In genomic region chr9:127422787-127423186, GRCh38 we compare ENCODE assay signal across 10 cellular contexts. TPM values are rescaled to one million over a fixed set of nuclear protein-coding genes. Genes with fewer than 3 reads are reported as not detected.
DNase-seq lines count a peak whose midpoint lies in the region; ATAC-seq, FAIRE-seq and TF ChIP-seq lines count a peak whose summit lies in the region.
"Had no signal": no experiment of that assay in that cellular context is flagged by ENCODE, and none has a peak within 500 bp of the region (broad histone marks: within the 10 kb centered on the region; RNA-seq: fewer than 3 reads in every experiment).

No MANE protein-coding gene starts in this region.

- no peak for FAIRE-seq in small intestine (lab: Jason Lieb, UNC)
- FAIRE-seq: D721Med had no signal

- H3K9me3 ChIP-seq in adipocyte (ENCODE audit: control insufficient read depth, low read length), result no peaks in the 10 kb centered on the region
- H3K9me3 ChIP-seq in right lobe of liver, result no peaks in the 10 kb centered on the region
- no peaks in the 10 kb centered on the region for H3K9me3 ChIP-seq in tibial nerve
- H3K9me3 ChIP-seq in small intestine (ENCODE audit: control insufficient read depth, low read depth), result no peaks in the 10 kb centered on the region
- no peaks in the 10 kb centered on the region for H3K9me3 ChIP-seq in body of pancreas

- H3K36me3 Mint-ChIP-seq in activated naive CD4-positive, alpha-beta T cell treated with anti-CD3 and anti-CD28 coated beads for 36 hours (ENCODE audit: low read depth), result peaks cover 13% of the 10 kb centered on the region

- H3K4me3 Mint-ChIP-seq in activated naive CD4-positive, alpha-beta T cell treated with anti-CD3 and anti-CD28 coated beads for 36 hours, result peak overlapping the region; percentile 98

- TF ChIP-seq CTCF in right lobe of liver (IDR thresholded peaks at IDR 0.05), result no peak
- no peak for TF ChIP-seq CTCF in tibial nerve (IDR thresholded peaks at IDR 0.05)
- TF ChIP-seq CTCF in body of pancreas (IDR thresholded peaks at IDR 0.05), result no peak

- H3K9ac ChIP-seq in adipocyte (ENCODE audit: low read length), result peak overlapping the region; percentile 98

- H3K36me3 ChIP-seq in adipocyte (ENCODE audit: control insufficient read depth, insufficient read depth, low read length, severe bottlenecking) (no peaks in the 10 kb centered on the region), right lobe of liver (no peaks in the 10 kb centered on the region), tibial nerve (peaks cover 0 to 13% (median 0%) of the 10 kb centered on the region in 3 donors), small intestine (ENCODE audit: control insufficient read depth in 2 of 2, insufficient read depth in 2 of 2, low read length in 2 of 2) (no peaks in the 10 kb centered on the region), body of pancreas (replicated peaks in 1 of 2; ENCODE audit: insufficient read depth in 1 of 2, low read depth in 2 of 2) (no peaks in the 10 kb centered on the region)

- peaks cover 10% of the 10 kb centered on the region for H3K27me3 ChIP-seq in adipocyte (replicated peaks; ENCODE audit: control insufficient read depth, insufficient read depth, low read length)
- no peaks in the 10 kb centered on the region for H3K27me3 ChIP-seq in right lobe of liver
- no peaks in the 10 kb centered on the region for H3K27me3 ChIP-seq in tibial nerve
- no peaks in the 10 kb centered on the region for H3K27me3 ChIP-seq in small intestine (ENCODE audit: control insufficient read depth in 2 of 2, insufficient read depth in 2 of 2, low read length in 2 of 2)
- no peaks in the 10 kb centered on the region for H3K27me3 ChIP-seq in body of pancreas

- H3K27ac Mint-ChIP-seq in activated naive CD4-positive, alpha-beta T cell treated with anti-CD3 and anti-CD28 coated beads for 36 hours, result no peak overlapping the region

- intact Hi-C loops in activated naive CD4-positive, alpha-beta T cell treated with anti-CD3 and anti-CD28 coated beads for 36 hours (cut with micrococcal nuclease), result no loop called here
- intact Hi-C loops in right lobe of liver (cut with DNase I) (no loop called here), body of pancreas (cut with DNase I) (no loop called here)

- no peaks in the 10 kb centered on the region for H3K9me3 Mint-ChIP-seq in activated naive CD4-positive, alpha-beta T cell treated with anti-CD3 and anti-CD28 coated beads for 36 hours

- H3K4me1 Mint-ChIP-seq in activated naive CD4-positive, alpha-beta T cell treated with anti-CD3 and anti-CD28 coated beads for 36 hours (ENCODE audit: low read depth), result peaks cover 41% of the 10 kb centered on the region

- CTCF ChIA-PET in activated naive CD4-positive, alpha-beta T cell treated with anti-CD3 and anti-CD28 coated beads for 36 hours (lab: Charles Lee), result no interaction called here

- TF ChIP-seq EP300 in tibial nerve (IDR thresholded peaks at IDR 0.05), result no peak

- DNase-seq in activated naive CD4-positive, alpha-beta T cell treated with anti-CD3 and anti-CD28 coated beads for 36 hours, result no peak
- no peak for DNase-seq in activated naive CD4-positive, alpha-beta T cell treated with Interleukin-2 at 50 U/mL for 16 hours
- DNase-seq in adipocyte (ENCODE audit: low read depth), result no peak
- no peak for DNase-seq in right lobe of liver
- DNase-seq in tibial nerve (ENCODE audit: low spot score in 2 of 2), result no peak
- DNase-seq in small intestine, result no peak
- DNase-seq in OCI-M1 (lab: John Stamatoyannopoulos, UW), result no peak
- no peak for DNase-seq in body of pancreas
- DNase-seq: NCI-H446 had no signal

- H3K27me3 Mint-ChIP-seq in activated naive CD4-positive, alpha-beta T cell treated with anti-CD3 and anti-CD28 coated beads for 36 hours (ENCODE audit: low read depth), result no peaks in the 10 kb centered on the region

- 53% methylated on average over 6 of the region's 6 CpGs for WGBS in right lobe of liver (ENCODE audit: insufficient coverage, low coverage, low lambda C conversion rate, missing lambda C conversion rate)
- 53 to 59% methylated on average over 6 of the region's 6 CpGs for WGBS in tibial nerve, 2 donors
- 46 to 50% (median 49%) methylated on average over 6 of the region's 6 CpGs for WGBS in small intestine, 3 donors
- 36 to 37% methylated on average over 6 of the region's 6 CpGs for WGBS in body of pancreas, 2 donors

- ATAC-seq in right lobe of liver, result no peak
- ATAC-seq in body of pancreas, result no peak

- TF ChIP-seq POLR2A in right lobe of liver (IDR thresholded peaks at IDR 0.05) (no peak), tibial nerve (IDR thresholded peaks at IDR 0.05) (no peak), body of pancreas (IDR thresholded peaks at IDR 0.05) (no peak)

- peak overlapping the region; percentile 97 for H3K4me3 ChIP-seq in adipocyte (ENCODE audit: low read length)
- peak overlapping the region; percentile 64 to 95 (median 89) for H3K4me3 ChIP-seq in right lobe of liver
- H3K4me3 ChIP-seq in tibial nerve, result peak overlapping the region in 2 of 4 donors; percentile 67 to 75
- H3K4me3 ChIP-seq in small intestine (ENCODE audit: low read depth in 1 of 2, low read length in 2 of 2), result peak overlapping the region in 1 of 2 donors; percentile 61
- H3K4me3 ChIP-seq in body of pancreas, result no peak overlapping the region

- H3K27ac ChIP-seq in right lobe of liver, result no peak overlapping the region
- peak overlapping the region in 3 of 4 donors; percentile 80 to 93 (median 87) for H3K27ac ChIP-seq in tibial nerve
- peak overlapping the region in 1 of 2 donors; percentile 27 for H3K27ac ChIP-seq in small intestine (ENCODE audit: low read depth in 1 of 2, low read length in 1 of 2)
- no peak overlapping the region for H3K27ac ChIP-seq in body of pancreas

- H3K4me1 ChIP-seq in adipocyte (ENCODE audit: control insufficient read depth, insufficient read depth, low read length), result peaks cover 23% of the 10 kb centered on the region
- peaks cover 0 to 38% (median 8%) of the 10 kb centered on the region in 4 donors for H3K4me1 ChIP-seq in right lobe of liver
- peaks cover 0 to 52% (median 23%) of the 10 kb centered on the region in 4 donors for H3K4me1 ChIP-seq in tibial nerve
- peaks cover 2 to 12% of the 10 kb centered on the region in 2 donors for H3K4me1 ChIP-seq in small intestine (ENCODE audit: control insufficient read depth in 2 of 2, insufficient read depth in 1 of 2, low read depth in 1 of 2, low read length in 1 of 2)
- H3K4me1 ChIP-seq in body of pancreas, result peaks cover 41% of the 10 kb centered on the region

RNA-seq across cellular contexts. Expression of gene ZNF79, which starts 1.4 kb away (rescaled TPM):
- total RNA-seq in activated naive CD4-positive, alpha-beta T cell treated with anti-CD3 and anti-CD28 coated beads for 36 hours, result 1 to 10 TPM; 7.9 to 8.1 TPM
- total RNA-seq in right lobe of liver (1 to 10 TPM; 2.5 to 4.6 (median 3.5) TPM), tibial nerve (10 to 100 TPM; 11.6 to 18.0 (median 13.0) TPM), body of pancreas (10 to 100 TPM in 1 of 2 donors, 1 to 10 TPM in 1; 4.7 to 11.5 TPM)
- polyA plus RNA-seq in small intestine, result 1 to 10 TPM; 2.4 to 4.1 (median 2.5) TPM

RNA-seq across cellular contexts. Expression of gene SLC2A8, which starts 25.8 kb away (rescaled TPM):
- 1 to 10 TPM; 3.4 TPM for total RNA-seq in activated naive CD4-positive, alpha-beta T cell treated with anti-CD3 and anti-CD28 coated beads for 36 hours
- total RNA-seq in right lobe of liver (10 to 100 TPM; 16.2 to 25.0 (median 18.8) TPM), tibial nerve (10 to 100 TPM; 30.4 to 46.2 (median 31.7) TPM), body of pancreas (10 to 100 TPM; 10.9 to 18.2 TPM)
- polyA plus RNA-seq in small intestine, result 10 to 100 TPM; 17.2 to 21.4 (median 20.0) TPM

RNA-seq across cellular contexts. Expression of gene RPL12, which starts 28.4 kb away (rescaled TPM):
- total RNA-seq in activated naive CD4-positive, alpha-beta T cell treated with anti-CD3 and anti-CD28 coated beads for 36 hours, result 1,000 to 10,000 TPM; 3,038 to 3,119 TPM
- total RNA-seq in right lobe of liver (100 to 1,000 TPM; 271 to 907 (median 364) TPM), tibial nerve (1,000 to 10,000 TPM; 2,005 to 2,223 (median 2,119) TPM), body of pancreas (1,000 to 10,000 TPM in 1 of 2 donors, 100 to 1,000 TPM in 1; 994 to 1,261 TPM)
- 1,000 to 10,000 TPM; 2,018 to 3,950 (median 3,161) TPM for polyA plus RNA-seq in small intestine

RNA-seq across cellular contexts. Expression of gene LRSAM1, which starts 28.5 kb away (rescaled TPM):
- total RNA-seq in activated naive CD4-positive, alpha-beta T cell treated with anti-CD3 and anti-CD28 coated beads for 36 hours, result 1 to 10 TPM; 8.8 to 9.9 TPM
- total RNA-seq in right lobe of liver, result 10 to 100 TPM in 5 of 6 experiments, 1 to 10 TPM in 1; 9.4 to 13.3 (median 12.1) TPM
- 10 to 100 TPM; 18.8 to 44.1 (median 28.3) TPM for total RNA-seq in tibial nerve
- 10 to 100 TPM; 12.8 to 22.8 (median 22.4) TPM for polyA plus RNA-seq in small intestine
- total RNA-seq in body of pancreas, result 10 to 100 TPM in 1 of 2 donors, 1 to 10 TPM in 1; 9.6 to 26.0 TPM

Comparison
In these comparisons a context has a peak if more than half of its experiments do, and no peak if none do; other contexts are left out.
1. H3K4me3 ChIP-seq: peak in adipocyte (single experiment) and right lobe of liver (3 of 3); none in body of pancreas (0 of 2).
2. H3K27ac ChIP-seq: peak in tibial nerve (3 of 4); none in right lobe of liver (0 of 3) and body of pancreas (0 of 4).